In the genomic region with DNA sequence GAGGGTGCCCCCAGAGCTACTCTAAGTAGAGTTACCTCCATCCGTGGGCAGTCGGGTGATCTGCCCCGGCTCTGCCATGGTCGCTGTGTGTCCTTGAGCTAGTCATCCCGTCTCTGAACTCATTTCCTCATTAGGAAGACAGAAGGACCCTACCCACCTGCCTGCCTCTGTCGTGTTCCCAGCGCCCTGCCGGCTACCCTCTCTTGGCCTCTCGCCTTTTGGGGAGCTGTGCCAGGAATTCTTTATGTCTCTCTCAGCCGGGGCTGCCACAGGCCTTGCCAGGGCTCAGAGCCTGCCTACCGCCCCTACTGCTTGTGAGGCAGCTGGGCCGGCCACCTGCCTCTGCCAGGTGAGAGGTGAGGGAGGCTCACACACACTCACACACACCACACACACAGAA, we compare ENCODE assay signal across 29 cellular contexts. TPM values are rescaled to one million over a fixed set of nuclear protein-coding genes. Genes with fewer than 3 reads are reported as not detected.
DNase-seq lines count a peak whose midpoint lies in the region; ATAC-seq and TF ChIP-seq lines count a peak whose summit lies in the region.
"Had no signal": no experiment of that assay in that cellular context is flagged by ENCODE, and none has a peak within 500 bp of the region (broad histone marks: within the 10 kb centered on the region; RNA-seq: fewer than 3 reads in every experiment).

No MANE protein-coding gene starts in this region.

- CTCF ChIA-PET in activated CD4-positive, alpha-beta memory T cell treated with anti-CD3 and anti-CD28 coated beads for 36 hours (lab: Charles Lee) = interaction anchor here (1.1 kb wide), 1 partner anchor 191 kb away, joined by 3 read pairs; no protein-coding TSS in a partner anchor

- H3K4me1 ChIP-seq in adrenal gland (replicated peaks in 1 of 2) = no peaks in the 10 kb centered on the region
- H3K4me1 ChIP-seq: heart right ventricle had no signal

- POLR2A ChIA-PET in activated CD4-positive, alpha-beta memory T cell treated with anti-CD3 and anti-CD28 coated beads for 36 hours (lab: Charles Lee) = no interaction called here

- no peaks in the 10 kb centered on the region for H3K36me3 Mint-ChIP-seq in activated CD4-positive, alpha-beta memory T cell treated with anti-CD3 and anti-CD28 coated beads for 36 hours
- H3K36me3 Mint-ChIP-seq: activated CD8-positive, alpha-beta memory T cell treated with anti-CD3 and anti-CD28 coated beads, Interleukin-2, amount 10 ng/mL, durations not matched to agents 7 days and 5 days; activated naive CD8-positive, alpha-beta T cell; natural killer cell treated with Interleukin-12 subunit alpha and Interleukin-12 subunit beta and Interleukin-15 and Interleukin-18, amount 100 ng/mL, for 72 hours; type B pancreatic cell had no signal

- TF ChIP-seq CTCF in WERI-Rb-1 (IDR thresholded peaks at IDR 0.05; ENCODE audit: low read depth, low read length) = no peak
- TF ChIP-seq CTCF in adrenal gland (IDR thresholded peaks at IDR 0.05) = no peak

- H3K4me3 ChIP-seq in WERI-Rb-1 (ENCODE audit: low read depth, low read length) = no peak overlapping the region
- no peak overlapping the region for H3K4me3 ChIP-seq in adrenal gland
- H3K4me3 ChIP-seq: heart right ventricle, K562 had no signal

- H3K27ac ChIP-seq in WERI-Rb-1 = no peak overlapping the region
- H3K27ac ChIP-seq in adrenal gland = no peak overlapping the region
- H3K27ac ChIP-seq: heart right ventricle had no signal

- no peaks in the 10 kb centered on the region for H3K9me3 Mint-ChIP-seq in activated CD4-positive, alpha-beta memory T cell treated with anti-CD3 and anti-CD28 coated beads for 36 hours
- H3K9me3 Mint-ChIP-seq: activated CD4-positive, alpha-beta T cell treated with anti-CD3 and anti-CD28 coated beads, Interleukin-2, amount 10 ng/mL, durations not matched to agents 24 days and 14 days; activated T-helper 1 cell treated with anti-CD3 and anti-CD28 coated beads, Interleukin-12 subunit alpha, Interleukin-12 subunit beta, Interleukin-2, Interleukin-4 antibody, amounts not matched to agents 30 ng/mL and 10 ng/mL and 1 ng/mL, durations not matched to agents 14 hours and 24 hours and 36 hours; natural killer cell treated with Interleukin-12 subunit alpha and Interleukin-12 subunit beta and Interleukin-15 and Interleukin-18, amount 100 ng/mL, for 72 hours; T-helper 1 cell treated with Interleukin-12 subunit alpha and Interleukin-12 subunit beta and Interleukin-4 antibody, amounts not matched to agents 30 μg/mL and 1 μg/mL, for 36 hours; type B pancreatic cell had no signal

- no peak overlapping the region for H3K4me3 Mint-ChIP-seq in activated CD4-positive, alpha-beta memory T cell treated with anti-CD3 and anti-CD28 coated beads for 36 hours
- H3K4me3 Mint-ChIP-seq: activated CD4-positive, alpha-beta T cell treated with anti-CD3 and anti-CD28 coated beads, Interleukin-2, amount 10 ng/mL, durations not matched to agents 24 days and 14 days; activated CD8-positive, alpha-beta memory T cell treated with anti-CD3 and anti-CD28 coated beads, Interleukin-2, amount 10 ng/mL, durations not matched to agents 7 days and 5 days; activated naive CD8-positive, alpha-beta T cell; activated T-helper 1 cell treated with anti-CD3 and anti-CD28 coated beads, Interleukin-12 subunit alpha, Interleukin-12 subunit beta, Interleukin-2, Interleukin-4 antibody, amounts not matched to agents 30 ng/mL and 10 ng/mL and 1 ng/mL, durations not matched to agents 14 hours and 24 hours and 36 hours; natural killer cell treated with Interleukin-12 subunit alpha and Interleukin-12 subunit beta and Interleukin-15 and Interleukin-18, amount 100 ng/mL, for 72 hours; T-helper 1 cell treated with Interleukin-12 subunit alpha and Interleukin-12 subunit beta and Interleukin-4 antibody, amounts not matched to agents 30 μg/mL and 1 μg/mL, for 36 hours; type B pancreatic cell had no signal

- H3K27me3 ChIP-seq in WERI-Rb-1 (ENCODE audit: insufficient read depth, low read depth, severe bottlenecking) (no peaks in the 10 kb centered on the region), adrenal gland (peaks cover 10% of the 10 kb centered on the region)

- H3K27me3 Mint-ChIP-seq in activated CD4-positive, alpha-beta memory T cell treated with anti-CD3 and anti-CD28 coated beads for 36 hours = peaks cover 12% of the 10 kb centered on the region

- no peaks in the 10 kb centered on the region for H3K4me1 Mint-ChIP-seq in activated CD4-positive, alpha-beta memory T cell treated with anti-CD3 and anti-CD28 coated beads for 36 hours (ENCODE audit: low read depth)
- H3K4me1 Mint-ChIP-seq: activated CD4-positive, alpha-beta T cell treated with anti-CD3 and anti-CD28 coated beads, Interleukin-2, amount 10 ng/mL, durations not matched to agents 24 days and 14 days; activated CD8-positive, alpha-beta memory T cell treated with anti-CD3 and anti-CD28 coated beads, Interleukin-2, amount 10 ng/mL, durations not matched to agents 7 days and 5 days had no signal

- no peaks in the 10 kb centered on the region for H3K36me3 ChIP-seq in WERI-Rb-1
- H3K36me3 ChIP-seq in adrenal gland (replicated peaks in 1 of 2) = no peaks in the 10 kb centered on the region
- H3K36me3 ChIP-seq: heart right ventricle had no signal

- H3K27ac Mint-ChIP-seq in activated CD4-positive, alpha-beta memory T cell treated with anti-CD3 and anti-CD28 coated beads for 36 hours = no peak overlapping the region
- H3K27ac Mint-ChIP-seq: activated CD4-positive, alpha-beta T cell treated with anti-CD3 and anti-CD28 coated beads, Interleukin-2, amount 10 ng/mL, durations not matched to agents 24 days and 14 days; activated CD8-positive, alpha-beta memory T cell treated with anti-CD3 and anti-CD28 coated beads, Interleukin-2, amount 10 ng/mL, durations not matched to agents 7 days and 5 days; activated naive CD8-positive, alpha-beta T cell; activated T-helper 1 cell treated with anti-CD3 and anti-CD28 coated beads, Interleukin-12 subunit alpha, Interleukin-12 subunit beta, Interleukin-2, Interleukin-4 antibody, amounts not matched to agents 30 ng/mL and 10 ng/mL and 1 ng/mL, durations not matched to agents 14 hours and 24 hours and 36 hours; natural killer cell treated with Interleukin-12 subunit alpha and Interleukin-12 subunit beta and Interleukin-15 and Interleukin-18, amount 100 ng/mL, for 72 hours; T-helper 1 cell treated with Interleukin-12 subunit alpha and Interleukin-12 subunit beta and Interleukin-4 antibody, amounts not matched to agents 30 μg/mL and 1 μg/mL, for 36 hours; type B pancreatic cell had no signal

- ATAC-seq in Right ventricle myocardium superior (ENCODE audit: poor library complexity) = peak; percentile 38
- ATAC-seq in left ventricle myocardium superior = no peak
- ATAC-seq: activated CD8-positive, alpha-beta memory T cell treated with anti-CD3 and anti-CD28 coated beads, Interleukin-2, amount 10 ng/mL, durations not matched to agents 7 days and 5 days; HCT116; left lobe of liver; natural killer cell treated with Interleukin-12 subunit alpha and Interleukin-12 subunit beta and Interleukin-15 and Interleukin-18, amount 100 ng/mL, for 72 hours; Panc1 had no signal

- DNase-seq in Right ventricle myocardium superior (no peak), left ventricle myocardium superior (no peak), NCI-H2029 treated with DMSO at 0.1 percent for 48 hours (lab: John Stamatoyannopoulos, UW) (peak; percentile 75), RPMI8226 (peak; percentile 80), WERI-Rb-1 (no peak), iPS-NIHi11 (ENCODE audit: low spot score) (no peak), adrenal gland (no peak)
- DNase-seq in activated CD4-positive, alpha-beta memory T cell treated with anti-CD3 and anti-CD28 coated beads for 36 hours = no peak
- DNase-seq: activated CD4-positive, alpha-beta T cell treated with anti-CD3 and anti-CD28 coated beads, Interleukin-2, amount 10 ng/mL, durations not matched to agents 24 days and 14 days; activated CD8-positive, alpha-beta memory T cell treated with anti-CD3 and anti-CD28 coated beads, Interleukin-2, amount 10 ng/mL, durations not matched to agents 7 days and 5 days; effector CD4-positive, alpha-beta T cell; heart right ventricle; NCI-H2227 treated with DMSO at 0.1 percent for 48 hours; stimulated activated CD8-positive, alpha-beta memory T cell treated with anti-CD3 and anti-CD28 coated beads, Interleukin-4, amount 100 ng/mL, for 48 hours had no signal

- WGBS in adrenal gland, 4 donors = 59 to 68% (median 64%) methylated on average over 6 to 12 of the region's 12 CpGs

- H3K9me3 ChIP-seq in WERI-Rb-1 (ENCODE audit: severe bottlenecking) (no peaks in the 10 kb centered on the region), adrenal gland (replicated peaks in 1 of 3) (no peaks in the 10 kb centered on the region)
- H3K9me3 ChIP-seq: heart right ventricle had no signal

- no peak for TF ChIP-seq POLR2A in adrenal gland (IDR thresholded peaks at IDR 0.05)

- intact Hi-C loops in Right ventricle myocardium superior (cut with DNase I) (no loop called here), left ventricle myocardium superior (cut with micrococcal nuclease) (no loop called here), adrenal gland (cut with DNase I) (no loop called here)
- intact Hi-C loops in activated CD4-positive, alpha-beta memory T cell treated with anti-CD3 and anti-CD28 coated beads for 36 hours (cut with micrococcal nuclease) = no loop called here

RNA-seq across cellular contexts. Expression of a gene that starts 41.5 kb away (rescaled TPM):
- total RNA-seq in Right ventricle myocardium superior (0.05 TPM), left ventricle myocardium superior (0.22 TPM), adrenal gland (1 to 10 TPM in 3 of 8 donors, under 1 TPM in 3, not detected in 2; 0.06 to 10.0 (median 2.6) TPM)
- 10 to 100 TPM in 1 of 3 donors, 1 to 10 TPM in 2; 2.2 to 19.7 (median 4.8) TPM for polyA plus RNA-seq in adrenal gland
- total RNA-seq in activated CD4-positive, alpha-beta memory T cell treated with anti-CD3 and anti-CD28 coated beads for 36 hours = not detected
- total RNA-seq: activated CD4-positive, alpha-beta T cell treated with anti-CD3 and anti-CD28 coated beads, Interleukin-2, amount 10 ng/mL, durations not matched to agents 24 days and 14 days; activated CD8-positive, alpha-beta memory T cell treated with anti-CD3 and anti-CD28 coated beads, Interleukin-2, amount 10 ng/mL, durations not matched to agents 7 days and 5 days; activated T-helper 1 cell treated with anti-CD3 and anti-CD28 coated beads, Interleukin-12 subunit alpha, Interleukin-12 subunit beta, Interleukin-2, Interleukin-4 antibody, amounts not matched to agents 30 ng/mL and 10 ng/mL and 1 ng/mL, durations not matched to agents 14 hours and 24 hours and 36 hours; fibroblast of villous mesenchyme; K562; left lobe of liver; natural killer cell treated with Interleukin-12 subunit alpha and Interleukin-12 subunit beta and Interleukin-15 and Interleukin-18, amount 100 ng/mL, for 72 hours; SK-MEL-5 had no signal
- polyA plus RNA-seq: BJ, K562 had no signal

RNA-seq across cellular contexts. Expression of a gene that starts 47.3 kb away (rescaled TPM):
- total RNA-seq in Right ventricle myocardium superior (7.2 TPM), left ventricle myocardium superior (3.7 TPM), adrenal gland (10 to 100 TPM in 7 of 8 donors, 1 to 10 TPM in 1; 2.8 to 37.4 (median 15.2) TPM)
- 100 to 1,000 TPM in 1 of 3 donors, 10 to 100 TPM in 1, 1 to 10 TPM in 1; 2.1 to 102 (median 53.6) TPM for polyA plus RNA-seq in adrenal gland
- under 1 TPM; 0.22 to 0.62 TPM for total RNA-seq in activated CD4-positive, alpha-beta memory T cell treated with anti-CD3 and anti-CD28 coated beads for 36 hours
- total RNA-seq: activated CD8-positive, alpha-beta memory T cell treated with anti-CD3 and anti-CD28 coated beads, Interleukin-2, amount 10 ng/mL, durations not matched to agents 7 days and 5 days; astrocyte; chondrocyte; epithelial cell of proximal tubule; fibroblast of villous mesenchyme; SK-MEL-5 had no signal
- polyA plus RNA-seq: BJ, K562 had no signal

Comparison
In these comparisons a context has a peak if more than half of its experiments do, and no peak if none do; other contexts are left out.
1. DNase-seq: peak in NCI-H2029 treated with DMSO at 0.1 percent for 48 hours (single experiment) and RPMI8226 (single experiment); none in Right ventricle myocardium superior (single experiment), left ventricle myocardium superior (single experiment), WERI-Rb-1 (single experiment), iPS-NIHi11 (single experiment), adrenal gland (0 of 7) and activated CD4-positive, alpha-beta memory T cell treated with anti-CD3 and anti-CD28 coated beads for 36 hours (single experiment).